Comparison of ENCODE assay signal across 20 cellular contexts in genomic region chr1:85280636-85281035, GRCh38.
"Had no signal": no experiment of that assay in that cellular context is flagged by ENCODE, and none has a peak within 500 bp of the region (broad histone marks: within the 10 kb centered on the region; RNA-seq: fewer than 3 reads in every experiment).

No MANE protein-coding gene starts in this region.

- H3K4me3 Mint-ChIP-seq: natural killer cell treated with Interleukin-12 subunit alpha and Interleukin-12 subunit beta and Interleukin-15 and Interleukin-18, amount 100 ng/mL, for 72 hours; stimulated activated naive B cell treated with anti-CD40 and anti-IgM and Interleukin-4, amounts not matched to agents 10 μg/mL and 1 μg/mL and 100 μg/mL, for 72 hours; stimulated activated naive CD8-positive, alpha-beta T cell treated with anti-CD3 and anti-CD28 coated beads, Interleukin-15, amount 100 ng/mL, for 72 hours had no signal

- H3K27me3 Mint-ChIP-seq: stimulated activated naive B cell treated with anti-CD40 and anti-IgM and Interleukin-4, amounts not matched to agents 10 μg/mL and 1 μg/mL and 100 μg/mL, for 72 hours had no signal

- H3K36me3 Mint-ChIP-seq: natural killer cell treated with Interleukin-12 subunit alpha and Interleukin-12 subunit beta and Interleukin-15 and Interleukin-18, amount 100 ng/mL, for 72 hours had no signal

- H3K9me3 Mint-ChIP-seq: natural killer cell treated with Interleukin-12 subunit alpha and Interleukin-12 subunit beta and Interleukin-15 and Interleukin-18, amount 100 ng/mL, for 72 hours; stimulated activated naive B cell treated with anti-CD40 and anti-IgM and Interleukin-4, amounts not matched to agents 10 μg/mL and 1 μg/mL and 100 μg/mL, for 72 hours; stimulated activated naive CD8-positive, alpha-beta T cell treated with anti-CD3 and anti-CD28 coated beads, Interleukin-15, amount 100 ng/mL, for 72 hours had no signal

- H3K27ac Mint-ChIP-seq: natural killer cell treated with Interleukin-12 subunit alpha and Interleukin-12 subunit beta and Interleukin-15 and Interleukin-18, amount 100 ng/mL, for 72 hours; stimulated activated naive B cell treated with anti-CD40 and anti-IgM and Interleukin-4, amounts not matched to agents 10 μg/mL and 1 μg/mL and 100 μg/mL, for 72 hours; stimulated activated naive CD8-positive, alpha-beta T cell treated with anti-CD3 and anti-CD28 coated beads, Interleukin-15, amount 100 ng/mL, for 72 hours had no signal

- DNase-seq: cortex of kidney; dorsolateral prefrontal cortex; effector CD8-positive, alpha-beta T cell; foreskin keratinocyte; head of caudate nucleus; hippocampal formation; left colon; left ventricle myocardium superior; mesenchymal stem cell; midbrain; spleen; stimulated activated CD4-positive, alpha-beta T cell treated with anti-CD3 and anti-CD28 coated beads, Interleukin-15, amount 100 ng/mL, for 24 hours; stimulated activated CD4-positive, alpha-beta T cell treated with anti-CD3 and anti-CD28 coated beads, Interleukin-1b, Interleukin-23, amount 100 ng/mL, for 48 hours; stimulated activated CD4-positive, alpha-beta T cell treated with anti-CD3 and anti-CD28 coated beads, Interleukin-4, amount 100 ng/mL, for 24 hours; stimulated activated naive B cell treated with anti-CD40 and anti-IgM and Interleukin-4, amounts not matched to agents 10 μg/mL and 1 μg/mL and 100 μg/mL, for 72 hours; stimulated activated naive CD8-positive, alpha-beta T cell treated with anti-CD3 and anti-CD28 coated beads, Interleukin-15, amount 100 ng/mL, for 72 hours; substantia nigra; trophoblast cell had no signal

- H3K4me3 ChIP-seq: dorsolateral prefrontal cortex, lung, spleen had no signal

- H3K27me3 ChIP-seq: dorsolateral prefrontal cortex, foreskin keratinocyte had no signal

- H3K9me3 ChIP-seq: spleen had no signal

- H3K27ac ChIP-seq: dorsolateral prefrontal cortex, foreskin keratinocyte, spleen had no signal
